ENCODE assay signal across 8 cellular contexts in the genomic region with DNA sequence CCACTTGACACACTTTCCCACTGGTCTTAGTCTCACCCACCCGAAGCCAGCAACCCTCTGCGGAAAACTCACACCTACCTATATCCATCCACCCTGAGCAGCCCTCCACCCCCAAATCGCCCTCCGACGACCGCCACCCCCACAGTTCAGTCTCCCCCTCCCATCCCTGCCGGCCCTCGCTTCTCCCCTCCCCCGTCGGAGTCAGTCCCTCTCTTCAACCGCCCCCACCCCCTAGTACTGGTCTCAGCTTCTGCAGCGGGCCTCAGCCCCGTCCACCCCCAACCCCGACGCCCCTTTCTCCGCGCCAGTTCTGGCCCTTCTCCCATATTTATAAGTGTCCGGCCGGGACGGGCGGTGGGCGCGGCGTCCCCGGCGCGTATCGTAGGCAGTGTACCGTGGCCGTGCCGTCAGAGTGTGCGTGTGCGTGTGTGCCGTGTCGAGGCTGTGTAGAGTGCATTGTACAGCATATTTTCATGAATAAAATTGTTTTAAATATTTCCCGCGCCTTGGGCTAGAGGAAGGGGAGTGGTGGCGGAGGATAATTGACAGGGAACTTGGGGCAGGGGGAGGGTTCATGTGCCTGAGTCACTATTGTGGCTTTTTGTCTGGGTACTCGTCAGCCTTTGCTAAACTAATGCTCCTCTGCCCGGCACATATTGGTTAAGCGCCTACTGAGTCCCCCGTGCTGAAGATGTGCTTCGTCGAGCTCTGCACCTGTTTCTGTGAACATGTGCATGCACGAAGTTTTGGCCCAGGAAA. TPM values are rescaled to one million over a fixed set of nuclear protein-coding genes. Genes with fewer than 3 reads are reported as not detected.
DNase-seq lines count a peak whose midpoint lies in the region; ATAC-seq, FAIRE-seq and TF ChIP-seq lines count a peak whose summit lies in the region.

No MANE protein-coding gene starts in this region.

- intact Hi-C loops in ascending aorta (cut with DNase I): loop anchor here (5.0 to 10.0 kb wide), 2 partner anchors 119 to 228 kb away; no protein-coding TSS in a partner anchor

- peaks cover 12 to 25% of the 10 kb centered on the region in 2 donors for H3K4me1 ChIP-seq in ascending aorta

- peak overlapping the region; percentile 98 for H3K27ac ChIP-seq in ascending aorta

- no peaks in the 10 kb centered on the region for H3K9me3 Mint-ChIP-seq in memory B cell

- H3K4me1 Mint-ChIP-seq in memory B cell: peaks cover 11% of the 10 kb centered on the region

- CTCF ChIA-PET in AG04449 (lab: Yijun Ruan, JAX): interaction anchor here (0.9 to 1.6 kb wide), 2 partner anchors 9 to 22 kb away, joined by 3 to 5 read pairs; a partner anchor contains a TSS

- peak; percentile 30 for FAIRE-seq in urothelium cell line (lab: Jason Lieb, UNC)

- no peak for DNase-seq in AG04449 (ENCODE audit: low read depth, low spot score)
- peak; percentile 28 for DNase-seq in MG63
- DNase-seq in ascending aorta (ENCODE audit: low spot score in 2 of 2): peak in 1 of 2 donors; percentile 78
- no peak for DNase-seq in memory B cell (ENCODE audit: low spot score in 2 of 2)
- no peak for DNase-seq in urothelium cell line (ENCODE audit: low spot score)
- no peak for DNase-seq in DMS79 treated with DMSO at 0.1 percent for 48 hours (lab: John Stamatoyannopoulos, UW)
- DNase-seq in AML-193 (lab: John Stamatoyannopoulos, UW): no peak

- ATAC-seq in memory B cell (ENCODE audit: low read depth): peak; percentile 71
- no peak for ATAC-seq in HG03095 (IDR thresholded peaks at IDR 0.05; ENCODE audit: unreplicated experiment)

- H3K27me3 ChIP-seq in MG63 (no peaks in the 10 kb centered on the region), ascending aorta (no peaks in the 10 kb centered on the region)

- peak overlapping the region; percentile 61 for H3K27ac Mint-ChIP-seq in memory B cell

- TF ChIP-seq CTCF in AG04449 (IDR thresholded peaks at IDR 0.05; ENCODE audit: insufficient read depth, low read length, missing control alignments) (no peak), ascending aorta (IDR thresholded peaks at IDR 0.05) (no peak)

- H3K36me3 Mint-ChIP-seq in memory B cell: no peaks in the 10 kb centered on the region

- POLR2A ChIA-PET in AG04449 (lab: Yijun Ruan, JAX): interaction anchor here (1.1 kb wide), 1 partner anchor 75 kb away, joined by 3 read pairs; no protein-coding TSS in a partner anchor

- H3K4me3 ChIP-seq in AG04449 (ENCODE audit: low read depth, low read length): peak overlapping the region; percentile 57
- peak overlapping the region; percentile 55 for H3K4me3 ChIP-seq in MG63
- H3K4me3 ChIP-seq in ascending aorta: peak overlapping the region; percentile 65 to 71

- peak overlapping the region; percentile 82 for H3K4me3 Mint-ChIP-seq in memory B cell

- H3K9me3 ChIP-seq in MG63 (no peaks in the 10 kb centered on the region), ascending aorta (no peaks in the 10 kb centered on the region)

- H3K36me3 ChIP-seq in MG63 (peaks cover 6% of the 10 kb centered on the region), ascending aorta (no peaks in the 10 kb centered on the region)

- H3K27me3 Mint-ChIP-seq in memory B cell: peaks cover 45% of the 10 kb centered on the region

RNA-seq across cellular contexts. Expression of a gene that starts 22.0 kb away (rescaled TPM):
- total RNA-seq in MG63 (2014; rRNA removed; shearing (Covaris generic); ENCODE audit: low replicate concordance): not detected in 2 replicates
- total RNA-seq in ascending aorta: 5.7 TPM
